In the genomic region with DNA sequence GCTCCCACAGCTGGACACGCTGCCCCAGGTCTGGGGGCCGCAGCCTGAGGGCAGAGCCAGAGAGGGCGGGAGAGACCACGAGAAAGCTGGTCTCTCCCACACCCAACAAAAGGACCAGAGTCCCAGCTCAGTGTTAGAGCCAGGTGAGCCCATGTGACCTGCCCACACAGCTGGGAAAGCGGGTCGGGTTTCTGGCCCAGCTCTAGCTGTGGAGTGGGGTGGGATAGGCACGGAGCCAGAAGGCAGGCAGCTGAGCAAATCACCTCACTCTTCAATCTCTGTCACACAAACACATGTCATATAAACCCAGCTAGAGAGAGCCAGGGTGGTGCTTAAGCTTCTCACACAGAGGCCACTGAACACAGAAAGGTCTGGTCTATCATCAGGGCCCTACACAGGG, we compare ENCODE assay signal across 1 cellular context.
TF ChIP-seq lines count a peak whose summit lies in the region.

No MANE protein-coding gene starts in this region.

TF ChIP-seq in HepG2, 621 proteins besides CTCF, POLR2A, EP300 and RAD21:
- TF ChIP-seq, protein P1, sequence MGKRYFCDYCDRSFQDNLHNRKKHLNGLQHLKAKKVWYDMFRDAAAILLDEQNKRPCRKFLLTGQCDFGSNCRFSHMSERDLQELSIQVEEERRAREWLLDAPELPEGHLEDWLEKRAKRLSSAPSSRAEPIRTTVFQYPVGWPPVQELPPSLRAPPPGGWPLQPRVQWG (CRISPR knock-in tag; IDR thresholded peaks at IDR 0.05; ENCODE audit: borderline replicate concordance, low read depth), result no peak
- TF ChIP-seq ZNF329 (CRISPR knock-in tag; IDR thresholded peaks at IDR 0.05; ENCODE audit: low read depth) (no peak), ZNF777 (CRISPR knock-in tag; IDR thresholded peaks at IDR 0.05) (no peak), ZNF354B (CRISPR knock-in tag; IDR thresholded peaks at IDR 0.05) (no peak), ZFP36L2 (CRISPR knock-in tag; IDR thresholded peaks at IDR 0.05) (no peak), ZNF501 (CRISPR knock-in tag; IDR thresholded peaks at IDR 0.05) (no peak), ZNF253 (CRISPR knock-in tag; IDR thresholded peaks at IDR 0.05; ENCODE audit: borderline replicate concordance) (no peak)
- TF ChIP-seq, protein P2, sequence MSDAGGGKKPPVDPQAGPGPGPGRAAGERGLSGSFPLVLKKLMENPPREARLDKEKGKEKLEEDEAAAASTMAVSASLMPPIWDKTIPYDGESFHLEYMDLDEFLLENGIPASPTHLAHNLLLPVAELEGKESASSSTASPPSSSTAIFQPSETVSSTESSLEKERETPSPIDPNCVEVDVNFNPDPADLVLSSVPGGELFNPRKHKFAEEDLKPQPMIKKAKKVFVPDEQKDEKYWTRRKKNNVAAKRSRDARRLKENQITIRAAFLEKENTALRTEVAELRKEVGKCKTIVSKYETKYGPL (CRISPR knock-in tag; IDR thresholded peaks at IDR 0.05), result no peak
- TF ChIP-seq, protein P3, sequence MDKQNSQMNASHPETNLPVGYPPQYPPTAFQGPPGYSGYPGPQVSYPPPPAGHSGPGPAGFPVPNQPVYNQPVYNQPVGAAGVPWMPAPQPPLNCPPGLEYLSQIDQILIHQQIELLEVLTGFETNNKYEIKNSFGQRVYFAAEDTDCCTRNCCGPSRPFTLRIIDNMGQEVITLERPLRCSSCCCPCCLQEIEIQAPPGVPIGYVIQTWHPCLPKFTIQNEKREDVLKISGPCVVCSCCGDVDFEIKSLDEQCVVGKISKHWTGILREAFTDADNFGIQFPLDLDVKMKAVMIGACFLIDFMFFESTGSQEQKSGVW (CRISPR knock-in tag; IDR thresholded peaks at IDR 0.05; ENCODE audit: borderline replicate concordance), result no peak
- TF ChIP-seq, protein P4, sequence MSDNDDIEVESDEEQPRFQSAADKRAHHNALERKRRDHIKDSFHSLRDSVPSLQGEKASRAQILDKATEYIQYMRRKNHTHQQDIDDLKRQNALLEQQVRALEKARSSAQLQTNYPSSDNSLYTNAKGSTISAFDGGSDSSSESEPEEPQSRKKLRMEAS (IDR thresholded peaks at IDR 0.05), result no peak
